1 cellular context compared by ENCODE assay signal in genomic region chr16:50509521-50510341, GRCh38.
A peak's percentile ranks its signal among the peaks of the same experiment; 100 is the strongest.
TF ChIP-seq lines count a peak whose summit lies in the region.

No MANE protein-coding gene starts in this region.

TF ChIP-seq in HepG2, 621 proteins besides CTCF, POLR2A, EP300 and RAD21 (continued from another document and continues in another):
- TF ChIP-seq ZNF501 (CRISPR knock-in tag; IDR thresholded peaks at IDR 0.05) (peak; percentile 61; the same call in 1 of the 2 replicates), ZBTB7A (CRISPR knock-in tag; IDR thresholded peaks at IDR 0.05) (0 out of 2 replicates have a peak, but pooled peaks have one; percentile 28), ZNF12 (CRISPR knock-in tag; IDR thresholded peaks at IDR 0.05) (0 out of 2 replicates have a peak, but pooled peaks have one; percentile 39), DRAP1 (CRISPR knock-in tag; IDR thresholded peaks at IDR 0.05) (no peak), ZNF788 (CRISPR knock-in tag; IDR thresholded peaks at IDR 0.05; ENCODE audit: borderline replicate concordance) (peak; percentile 27; the same call in 1 of the 2 replicates), FOXP4 (CRISPR knock-in tag; IDR thresholded peaks at IDR 0.05) (0 out of 2 replicates have a peak, but pooled peaks have one; percentile 26), MXI1 (IDR thresholded peaks at IDR 0.05; ENCODE audit: borderline replicate concordance, low read depth, low read length) (no peak), HOXA5 (CRISPR knock-in tag; IDR thresholded peaks at IDR 0.05) (peak; percentile 40; the same call in 1 of the 2 replicates), ADNP (CRISPR knock-in tag; IDR thresholded peaks at IDR 0.05) (peak; percentile 82), ZNF350 (CRISPR knock-in tag; IDR thresholded peaks at IDR 0.05; ENCODE audit: borderline replicate concordance, low read depth) (no peak), SMC3 (IDR thresholded peaks at IDR 0.05; ENCODE audit: low read length) (peak; percentile 84), ZNF318 (CRISPR knock-in tag; IDR thresholded peaks at IDR 0.05) (0 out of 2 replicates have a peak, but pooled peaks have one; percentile 59), ONECUT2 (CRISPR knock-in tag; IDR thresholded peaks at IDR 0.05) (0 out of 2 replicates have a peak, but pooled peaks have one; percentile 28), BRD4 (CRISPR knock-in tag; IDR thresholded peaks at IDR 0.05) (0 out of 2 replicates have a peak, but pooled peaks have one; percentile 29), FOXO1 (CRISPR knock-in tag; IDR thresholded peaks at IDR 0.05) (no peak), POLR2G (IDR thresholded peaks at IDR 0.05; ENCODE audit: low read depth, low read length) (peak; percentile 40; the same call in 1 of the 2 replicates), ZNF574 (CRISPR knock-in tag; IDR thresholded peaks at IDR 0.05) (peak; percentile 37; the same call in 1 of the 2 replicates), ZNF580 (CRISPR knock-in tag; IDR thresholded peaks at IDR 0.05; ENCODE audit: borderline replicate concordance, low read depth) (peak; percentile 49; the same call in 1 of the 2 replicates), NCOA2 (CRISPR knock-in tag; IDR thresholded peaks at IDR 0.05) (0 out of 2 replicates have a peak, but pooled peaks have one; percentile 31), KLF12 (CRISPR knock-in tag; IDR thresholded peaks at IDR 0.05; ENCODE audit: borderline replicate concordance) (0 out of 2 replicates have a peak, but pooled peaks have one; percentile 39), ZFP37 (CRISPR knock-in tag; IDR thresholded peaks at IDR 0.05; ENCODE audit: borderline replicate concordance) (no peak), ZNF205 (CRISPR knock-in tag; IDR thresholded peaks at IDR 0.05) (no peak), SALL1 (CRISPR knock-in tag; IDR thresholded peaks at IDR 0.05) (peak; percentile 49; the same call in 1 of the 2 replicates), ZNF557 (CRISPR knock-in tag; IDR thresholded peaks at IDR 0.05) (0 out of 2 replicates have a peak, but pooled peaks have one; percentile 39), TEAD3 (CRISPR knock-in tag; optimal IDR thresholded peaks at IDR 0.05; ENCODE audit: borderline replicate concordance) (peak; percentile 36), U2AF1 (optimal IDR thresholded peaks at IDR 0.05; ENCODE audit: low read depth, low read length) (peak; percentile 21), HES4 (CRISPR knock-in tag; IDR thresholded peaks at IDR 0.05; ENCODE audit: borderline replicate concordance) (no peak), ZNF644 (CRISPR knock-in tag; IDR thresholded peaks at IDR 0.05; ENCODE audit: low read depth) (0 out of 2 replicates have a peak, but pooled peaks have one; percentile 41), FOSL2 (CRISPR knock-in tag; IDR thresholded peaks at IDR 0.05) (peak; percentile 13; the same call in 1 of the 2 replicates), ZBTB38 (CRISPR knock-in tag; IDR thresholded peaks at IDR 0.05) (0 out of 2 replicates have a peak, but pooled peaks have one; percentile 28), RXRB (CRISPR knock-in tag; IDR thresholded peaks at IDR 0.05; ENCODE audit: borderline replicate concordance) (peak; percentile 30; the same call in 1 of the 2 replicates), ZSCAN22 (CRISPR knock-in tag; IDR thresholded peaks at IDR 0.05) (no peak), IRF9 (CRISPR knock-in tag; IDR thresholded peaks at IDR 0.05; ENCODE audit: borderline replicate concordance) (no peak), CSRNP2 (CRISPR knock-in tag; conservative IDR thresholded peaks at IDR 0.05; ENCODE audit: low read depth) (no peak), HOXA3 (CRISPR knock-in tag; IDR thresholded peaks at IDR 0.05) (0 out of 2 replicates have a peak, but pooled peaks have one; percentile 35), ZNF660 (CRISPR knock-in tag; IDR thresholded peaks at IDR 0.05; ENCODE audit: borderline replicate concordance, low read depth) (no peak), ZNF777 (CRISPR knock-in tag; IDR thresholded peaks at IDR 0.05) (0 out of 2 replicates have a peak, but pooled peaks have one; percentile 22), FOXJ3 (CRISPR knock-in tag; IDR thresholded peaks at IDR 0.05; ENCODE audit: borderline replicate concordance) (peak; percentile 25; the same call in 1 of the 2 replicates), CHD4 (IDR thresholded peaks at IDR 0.05; ENCODE audit: borderline replicate concordance, low read length) (peak; percentile 91), RBFOX2 (IDR thresholded peaks at IDR 0.05; ENCODE audit: low read depth, low read length) (peak; percentile 47; the same call in 1 of the 2 replicates), ZBTB7B (CRISPR knock-in tag; IDR thresholded peaks at IDR 0.05) (peak; percentile 91), HDAC2 (CRISPR knock-in tag; IDR thresholded peaks at IDR 0.05) (0 out of 2 replicates have a peak, but pooled peaks have one; percentile 13), PATZ1 (CRISPR knock-in tag; IDR thresholded peaks at IDR 0.05) (peak; percentile 41; the same call in 1 of the 2 replicates), ZNF180 (CRISPR knock-in tag; IDR thresholded peaks at IDR 0.05; ENCODE audit: borderline replicate concordance, low read depth) (peak; percentile 76; the same call in 1 of the 2 replicates), ZNF263 (CRISPR knock-in tag; IDR thresholded peaks at IDR 0.05) (0 out of 2 replicates have a peak, but pooled peaks have one; percentile 25)
